In genomic region chr11:65120831-65121230, GRCh38 we compare ENCODE assay signal across 9 cellular contexts. TPM values are rescaled to one million over a fixed set of nuclear protein-coding genes. Genes with fewer than 3 reads are reported as not detected.
DNase-seq lines count a peak whose midpoint lies in the region; ATAC-seq, FAIRE-seq and TF ChIP-seq lines count a peak whose summit lies in the region.
"Had no signal": no experiment of that assay in that cellular context is flagged by ENCODE, and none has a peak within 500 bp of the region (broad histone marks: within the 10 kb centered on the region; RNA-seq: fewer than 3 reads in every experiment).

No MANE protein-coding gene starts in this region.

- H3K4me3 ChIP-seq in right lobe of liver (peak overlapping the region; percentile 81 to 97 (median 86)), tibial artery (peak overlapping the region; percentile 68 to 92)

- TF ChIP-seq POLR2A in right lobe of liver (IDR thresholded peaks at IDR 0.05), result no peak

- DNase-seq in activated T-cell treated with anti-CD3 and anti-CD28 coated beads, Interleukin-2, amount 50 U/mL, for 72 hours, result no peak
- DNase-seq in activated T-cell treated with anti-CD3 and anti-CD28 coated beads, Interleukin-2, amount 50 U/mL, for 1 hour, result no peak
- DNase-seq in activated naive CD8-positive, alpha-beta T cell treated with anti-CD3 and anti-CD28 coated beads, Interleukin-2, amount 50 U/mL, for 24 hours, result no peak
- DNase-seq in right lobe of liver (peak in 1 of 3 donors; percentile 5), tibial artery (no peak), NCI-H748 treated with DMSO at 0.1 percent for 48 hours (lab: John Stamatoyannopoulos, UW) (no peak), GM20000 (ENCODE audit: low spot score) (no peak), urothelium cell line (ENCODE audit: low spot score) (no peak)
- DNase-seq: occipital lobe had no signal

- H3K9me3 Mint-ChIP-seq in activated T-cell treated with anti-CD3 and anti-CD28 coated beads, Interleukin-2, amount 50 U/mL, for 72 hours, result no peaks in the 10 kb centered on the region
- H3K9me3 Mint-ChIP-seq in activated naive CD8-positive, alpha-beta T cell treated with anti-CD3 and anti-CD28 coated beads, Interleukin-2, amount 50 U/mL, for 24 hours, result no peaks in the 10 kb centered on the region

- intact Hi-C loops in right lobe of liver (cut with DNase I) (loop anchor here (5.0 to 10.0 kb wide), 2 partner anchors 61 to 64 kb away; partner anchors contain the start of gene CAPN1 (in 2 of the 2)), tibial artery (cut with DNase I; ENCODE audit: low total_unique reads) (no loop called here)

- FAIRE-seq in urothelium cell line (lab: Jason Lieb, UNC), result no peak

- H3K9me3 ChIP-seq in right lobe of liver (no peaks in the 10 kb centered on the region), tibial artery (no peaks in the 10 kb centered on the region)

- H3K4me1 ChIP-seq in right lobe of liver, result peaks cover 0 to 18% (median 11%) of the 10 kb centered on the region in 4 donors
- peaks cover 9 to 36% (median 32%) of the 10 kb centered on the region in 4 donors for H3K4me1 ChIP-seq in tibial artery

- H3K27me3 Mint-ChIP-seq in activated T-cell treated with anti-CD3 and anti-CD28 coated beads, Interleukin-2, amount 50 U/mL, for 72 hours (ENCODE audit: low read depth), result no peaks in the 10 kb centered on the region
- H3K27me3 Mint-ChIP-seq in activated naive CD8-positive, alpha-beta T cell treated with anti-CD3 and anti-CD28 coated beads, Interleukin-2, amount 50 U/mL, for 24 hours, result no peaks in the 10 kb centered on the region

- ATAC-seq in activated T-cell treated with anti-CD3 and anti-CD28 coated beads, Interleukin-2, amount 50 U/mL, for 72 hours (replicated peaks in 1 of 2), result no peak
- no peak for ATAC-seq in activated naive CD8-positive, alpha-beta T cell treated with anti-CD3 and anti-CD28 coated beads, Interleukin-2, amount 50 U/mL, for 24 hours
- ATAC-seq in right lobe of liver, result no peak

- H3K36me3 ChIP-seq in right lobe of liver (peaks cover 5 to 36% (median 11%) of the 10 kb centered on the region in 4 donors), tibial artery (peaks cover 33 to 63% (median 47%) of the 10 kb centered on the region in 3 donors)

- peak overlapping the region; percentile 95 for H3K27ac Mint-ChIP-seq in activated T-cell treated with anti-CD3 and anti-CD28 coated beads, Interleukin-2, amount 50 U/mL, for 72 hours
- peak overlapping the region; percentile 98 for H3K27ac Mint-ChIP-seq in activated naive CD8-positive, alpha-beta T cell treated with anti-CD3 and anti-CD28 coated beads, Interleukin-2, amount 50 U/mL, for 24 hours

- peaks cover 18 to 40% of the 10 kb centered on the region in 2 donors for H3K36me3 Mint-ChIP-seq in activated T-cell treated with anti-CD3 and anti-CD28 coated beads, Interleukin-2, amount 50 U/mL, for 72 hours (ENCODE audit: insufficient read depth in 2 of 2)
- H3K36me3 Mint-ChIP-seq in activated naive CD8-positive, alpha-beta T cell treated with anti-CD3 and anti-CD28 coated beads, Interleukin-2, amount 50 U/mL, for 24 hours (ENCODE audit: low read depth), result peaks cover 62% of the 10 kb centered on the region

- H3K27ac ChIP-seq in right lobe of liver, result peak overlapping the region in 1 of 3 donors; percentile 84
- H3K27ac ChIP-seq in tibial artery, result peak overlapping the region; percentile 89 to 95

- H3K4me1 Mint-ChIP-seq in activated T-cell treated with anti-CD3 and anti-CD28 coated beads, Interleukin-2, amount 50 U/mL, for 72 hours (ENCODE audit: low read depth), result peaks cover 64% of the 10 kb centered on the region
- H3K4me1 Mint-ChIP-seq in activated naive CD8-positive, alpha-beta T cell treated with anti-CD3 and anti-CD28 coated beads, Interleukin-2, amount 50 U/mL, for 24 hours, result peaks cover 73% of the 10 kb centered on the region

- H3K4me3 Mint-ChIP-seq in activated T-cell treated with anti-CD3 and anti-CD28 coated beads, Interleukin-2, amount 50 U/mL, for 72 hours, result peak overlapping the region; percentile 94 to 96
- peak overlapping the region; percentile 100 for H3K4me3 Mint-ChIP-seq in activated naive CD8-positive, alpha-beta T cell treated with anti-CD3 and anti-CD28 coated beads, Interleukin-2, amount 50 U/mL, for 24 hours

- TF ChIP-seq CTCF in right lobe of liver (IDR thresholded peaks at IDR 0.05) (no peak), tibial artery (IDR thresholded peaks at IDR 0.05) (no peak), GM20000 (IDR thresholded peaks at IDR 0.05; ENCODE audit: extremely low read depth, missing control alignments) (no peak)

- H3K27me3 ChIP-seq in right lobe of liver (no peaks in the 10 kb centered on the region), tibial artery (no peaks in the 10 kb centered on the region)

- 53% methylated on average over 3 of the region's 3 CpGs for WGBS in right lobe of liver (ENCODE audit: insufficient coverage, low coverage, low lambda C conversion rate, missing lambda C conversion rate)

RNA-seq across cellular contexts. Expression of gene FAU, which starts 1.1 kb away (rescaled TPM):
- total RNA-seq in activated T-cell treated with anti-CD3 and anti-CD28 coated beads, Interleukin-2, amount 50 U/mL, for 72 hours, result 1,000 to 10,000 TPM; 1,144 to 1,164 TPM
- total RNA-seq in right lobe of liver, result 100 to 1,000 TPM; 287 to 472 (median 343) TPM

RNA-seq across cellular contexts. Expression of gene MRPL49, which starts 1.3 kb away (rescaled TPM):
- 10 to 100 TPM; 73.6 to 89.8 TPM for total RNA-seq in activated T-cell treated with anti-CD3 and anti-CD28 coated beads, Interleukin-2, amount 50 U/mL, for 72 hours
- 10 to 100 TPM; 26.3 to 51.7 (median 28.4) TPM for total RNA-seq in right lobe of liver

RNA-seq across cellular contexts. Expression of gene ZNHIT2, which starts 3.3 kb away (rescaled TPM):
- total RNA-seq in activated T-cell treated with anti-CD3 and anti-CD28 coated beads, Interleukin-2, amount 50 U/mL, for 72 hours, result 10 to 100 TPM in 1 of 2 donors, 1 to 10 TPM in 1; 9.9 to 10.4 TPM
- 10 to 100 TPM in 2 of 6 experiments, 1 to 10 TPM in 4; 4.9 to 15.7 (median 6.2) TPM for total RNA-seq in right lobe of liver

RNA-seq across cellular contexts. Expression of gene TM7SF2, which starts 9.2 kb away (rescaled TPM):
- 10 to 100 TPM; 22.8 to 26.8 TPM for total RNA-seq in activated T-cell treated with anti-CD3 and anti-CD28 coated beads, Interleukin-2, amount 50 U/mL, for 72 hours
- 100 to 1,000 TPM in 1 of 6 experiments, 10 to 100 TPM in 5; 25.6 to 112 (median 37.8) TPM for total RNA-seq in right lobe of liver

RNA-seq across cellular contexts. Expression of gene SYVN1, which starts 13.5 kb away (rescaled TPM):
- 10 to 100 TPM; 45.8 to 53.1 TPM for total RNA-seq in activated T-cell treated with anti-CD3 and anti-CD28 coated beads, Interleukin-2, amount 50 U/mL, for 72 hours
- total RNA-seq in right lobe of liver, result 100 to 1,000 TPM in 4 of 6 experiments, 10 to 100 TPM in 2; 73.0 to 120 (median 109) TPM
